Comparison of ENCODE assay signal across 10 cellular contexts in the genomic region with DNA sequence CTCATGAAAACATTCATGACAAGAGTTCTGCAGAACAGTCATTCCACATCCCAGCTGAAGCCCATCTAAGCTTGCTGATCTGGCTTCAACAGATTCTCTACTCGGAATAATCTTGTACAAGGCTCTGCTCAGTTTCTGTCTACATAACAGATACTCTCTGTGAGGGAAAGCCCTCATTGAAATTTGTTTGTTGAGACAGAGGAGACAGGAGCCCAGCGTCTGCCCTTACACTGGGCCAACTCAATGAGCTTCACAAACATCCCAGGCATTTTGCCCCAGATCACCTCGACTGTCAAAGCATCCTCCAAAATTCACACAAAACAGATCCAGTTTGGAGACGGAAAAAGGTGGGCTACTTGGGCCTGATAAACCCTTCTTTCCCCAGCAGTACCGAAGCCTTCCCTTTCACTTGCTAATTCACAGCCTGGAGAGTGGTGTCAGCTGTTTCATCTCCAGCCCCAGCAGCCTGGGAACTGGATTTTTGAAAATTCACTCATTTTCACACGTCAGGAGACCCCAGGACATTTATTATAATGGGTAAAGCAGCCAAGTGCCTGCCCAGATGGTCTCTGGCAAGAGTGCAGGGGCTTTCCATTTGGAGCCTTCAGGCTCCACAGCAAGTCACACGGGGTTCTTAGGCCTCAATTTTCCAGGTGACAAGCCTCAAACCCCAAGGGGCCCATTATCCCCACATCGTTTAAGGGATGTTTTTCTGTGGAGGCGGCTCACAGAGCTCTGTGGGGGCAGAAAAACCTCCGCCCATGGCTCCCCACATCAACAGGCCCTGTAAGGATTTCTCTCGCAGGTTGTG. TPM values are rescaled to one million over a fixed set of nuclear protein-coding genes. Genes with fewer than 3 reads are reported as not detected.
DNase-seq lines count a peak whose midpoint lies in the region; ATAC-seq and TF ChIP-seq lines count a peak whose summit lies in the region.
"Had no signal": no experiment of that assay in that cellular context is flagged by ENCODE, and none has a peak within 500 bp of the region (broad histone marks: within the 10 kb centered on the region; RNA-seq: fewer than 3 reads in every experiment).

No MANE protein-coding gene starts in this region.

- H3K36me3 ChIP-seq in BLaER1 (peaks cover 44% of the 10 kb centered on the region), endodermal cell (ENCODE audit: control insufficient read depth, insufficient read depth, low read length) (peaks cover 14% of the 10 kb centered on the region), WERI-Rb-1 (no peaks in the 10 kb centered on the region), ascending aorta (no peaks in the 10 kb centered on the region)
- no peaks in the 10 kb centered on the region for H3K36me3 ChIP-seq in CD8-positive, alpha-beta T cell (ENCODE audit: insufficient read depth, low read length)

- H3K27ac Mint-ChIP-seq in CD8-positive, alpha-beta T cell: peak overlapping the region; percentile 37
- no peak overlapping the region for H3K27ac Mint-ChIP-seq in endodermal cell
- H3K27ac Mint-ChIP-seq: T-helper 1 cell treated with Interleukin-12 subunit alpha and Interleukin-12 subunit beta and Interleukin-4 antibody, amounts not matched to agents 30 μg/mL and 1 μg/mL, for 36 hours had no signal

- H3K4me3 Mint-ChIP-seq in CD8-positive, alpha-beta T cell: no peak overlapping the region
- no peak overlapping the region for H3K4me3 Mint-ChIP-seq in endodermal cell
- H3K4me3 Mint-ChIP-seq: T-helper 1 cell treated with Interleukin-12 subunit alpha and Interleukin-12 subunit beta and Interleukin-4 antibody, amounts not matched to agents 30 μg/mL and 1 μg/mL, for 36 hours had no signal

- intact Hi-C loops in CD8-positive, alpha-beta T cell (cut with DNase I, micrococcal nuclease): no loop called here
- intact Hi-C loops in ascending aorta (cut with DNase I): no loop called here

- H3K4me1 Mint-ChIP-seq in CD8-positive, alpha-beta T cell (ENCODE audit: low read depth): peaks cover 54% of the 10 kb centered on the region
- peaks cover 31% of the 10 kb centered on the region for H3K4me1 Mint-ChIP-seq in endodermal cell

- no peak for TF ChIP-seq CTCF in CD8-positive, alpha-beta T cell (IDR thresholded peaks at IDR 0.05)
- no peak for TF ChIP-seq CTCF in endodermal cell (conservative IDR thresholded peaks at IDR 0.05)
- no peak for TF ChIP-seq CTCF in WERI-Rb-1 (IDR thresholded peaks at IDR 0.05; ENCODE audit: low read depth, low read length)
- TF ChIP-seq CTCF in ascending aorta (IDR thresholded peaks at IDR 0.05): no peak

- H3K9ac ChIP-seq in BLaER1 (no peak overlapping the region), endodermal cell (ENCODE audit: extremely low read depth, low read length, poor library complexity, severe bottlenecking) (no peak overlapping the region)

- no peak for DNase-seq in CD8-positive, alpha-beta T cell
- DNase-seq in NCI-H524 treated with DMSO at 0.1 percent for 48 hours (lab: John Stamatoyannopoulos, UW) (peak; percentile 32), endodermal cell (peak; percentile 60), WERI-Rb-1 (no peak), ascending aorta (ENCODE audit: low spot score in 2 of 2) (no peak), cerebellum (ENCODE audit: low spot score) (no peak)
- DNase-seq: right cardiac atrium; stimulated activated CD4-positive, alpha-beta T cell treated with anti-CD3 and anti-CD28 coated beads, Interleukin-4, amount 100 ng/mL, for 24 hours had no signal

- H3K4me3 ChIP-seq in BLaER1 (no peak overlapping the region), endodermal cell (ENCODE audit: low read length) (no peak overlapping the region), WERI-Rb-1 (ENCODE audit: low read depth, low read length) (no peak overlapping the region), ascending aorta (no peak overlapping the region)
- no peak overlapping the region for H3K4me3 ChIP-seq in CD8-positive, alpha-beta T cell (ENCODE audit: low read depth, low read length)

- H3K4me1 ChIP-seq in BLaER1 (peaks cover 59% of the 10 kb centered on the region), endodermal cell (ENCODE audit: control insufficient read depth, insufficient read depth, low read length) (no peaks in the 10 kb centered on the region), ascending aorta (no peaks in the 10 kb centered on the region)
- peaks cover 37% of the 10 kb centered on the region for H3K4me1 ChIP-seq in CD8-positive, alpha-beta T cell (ENCODE audit: insufficient read depth, low read length)

- no peak overlapping the region; the same call in 1 of the 2 replicates for H3K27ac ChIP-seq in BLaER1
- no peak overlapping the region for H3K27ac ChIP-seq in CD8-positive, alpha-beta T cell (ENCODE audit: low read depth, low read length)
- H3K27ac ChIP-seq in endodermal cell (ENCODE audit: low read depth, low read length): peak overlapping the region; percentile 71
- no peak overlapping the region for H3K27ac ChIP-seq in WERI-Rb-1
- no peak overlapping the region for H3K27ac ChIP-seq in ascending aorta

- H3K27me3 ChIP-seq in BLaER1 (no peaks in the 10 kb centered on the region), endodermal cell (ENCODE audit: control insufficient read depth, insufficient read depth, low read length, poor library complexity, severe bottlenecking) (no peaks in the 10 kb centered on the region), WERI-Rb-1 (ENCODE audit: insufficient read depth, low read depth, severe bottlenecking) (no peaks in the 10 kb centered on the region), ascending aorta (no peaks in the 10 kb centered on the region)
- no peaks in the 10 kb centered on the region for H3K27me3 ChIP-seq in CD8-positive, alpha-beta T cell (ENCODE audit: insufficient read depth, low read length)

- no peaks in the 10 kb centered on the region for H3K9me3 ChIP-seq in BLaER1
- no peaks in the 10 kb centered on the region for H3K9me3 ChIP-seq in CD8-positive, alpha-beta T cell (ENCODE audit: low read length)
- H3K9me3 ChIP-seq in endodermal cell (ENCODE audit: control insufficient read depth, low read length): no peaks in the 10 kb centered on the region
- no peaks in the 10 kb centered on the region for H3K9me3 ChIP-seq in WERI-Rb-1 (ENCODE audit: severe bottlenecking)
- H3K9me3 ChIP-seq in ascending aorta: no peaks in the 10 kb centered on the region

- H3K27me3 Mint-ChIP-seq in CD8-positive, alpha-beta T cell (ENCODE audit: low read depth): no peaks in the 10 kb centered on the region
- H3K27me3 Mint-ChIP-seq in endodermal cell (ENCODE audit: insufficient read depth): no peaks in the 10 kb centered on the region

- POLR2A ChIA-PET in CD8-positive, alpha-beta T cell (lab: Charles Lee): interaction anchor here (1.3 to 5.0 kb wide), 4 partner anchors 9 to 54 kb away, joined by 4 to 29 read pairs (median 6); no protein-coding TSS in a partner anchor

- H3K4me2 ChIP-seq in BLaER1: peak overlapping the region; percentile 70

- ATAC-seq in CD8-positive, alpha-beta T cell: no peak

- peaks cover 4% of the 10 kb centered on the region for H3K36me3 Mint-ChIP-seq in CD8-positive, alpha-beta T cell
- peaks cover 17% of the 10 kb centered on the region for H3K36me3 Mint-ChIP-seq in endodermal cell (ENCODE audit: low read depth)

- H4K20me1 ChIP-seq in BLaER1: peaks cover 68% of the 10 kb centered on the region

- no peaks in the 10 kb centered on the region for H3K9me3 Mint-ChIP-seq in CD8-positive, alpha-beta T cell
- H3K9me3 Mint-ChIP-seq in endodermal cell: peaks cover 7% of the 10 kb centered on the region
- H3K9me3 Mint-ChIP-seq: T-helper 1 cell treated with Interleukin-12 subunit alpha and Interleukin-12 subunit beta and Interleukin-4 antibody, amounts not matched to agents 30 μg/mL and 1 μg/mL, for 36 hours had no signal

- WGBS in endodermal cell (ENCODE audit: insufficient coverage in 1 of 2, insufficient read length in 1 of 2), 2 experiments: 52 to 57% methylated on average over 7 to 11 of the region's 11 CpGs

- CTCF ChIA-PET in CD8-positive, alpha-beta T cell (lab: Charles Lee): interaction anchor here (0.9 to 4.5 kb wide), 7 partner anchors 9 to 199 kb away, joined by 3 to 39 read pairs (median 4); a partner anchor contains a TSS

RNA-seq across cellular contexts. Expression of a gene that starts 7.3 kb away (rescaled TPM):
- total RNA-seq in CD8-positive, alpha-beta T cell: 1 to 10 TPM; 5.4 to 6.2 TPM
- total RNA-seq in endodermal cell (10 to 100 TPM; 60.4 to 66.1 TPM), ascending aorta (28.4 TPM), cerebellum (11.7 TPM)
- polyA plus RNA-seq in endodermal cell (2013, experiment 1 of 2): 65.2 TPM
- polyA plus RNA-seq in endodermal cell (2013, experiment 2 of 2): 71.0 TPM

RNA-seq across cellular contexts. Expression of a gene that starts 59.4 kb away (rescaled TPM):
- 10 to 100 TPM; 74.8 to 79.5 TPM for total RNA-seq in CD8-positive, alpha-beta T cell
- total RNA-seq in endodermal cell: 10 to 100 TPM; 62.0 to 91.6 TPM
- 42.5 TPM for polyA plus RNA-seq in endodermal cell (2013, experiment 1 of 2)
- 40.7 TPM for polyA plus RNA-seq in endodermal cell (2013, experiment 2 of 2)
- 24.5 TPM for total RNA-seq in ascending aorta
- 38.0 TPM for total RNA-seq in cerebellum

Comparison
In these comparisons a context has a peak if more than half of its experiments do, and no peak if none do; other contexts are left out.
1. DNase-seq: peak in NCI-H524 treated with DMSO at 0.1 percent for 48 hours (single experiment) and endodermal cell (single experiment); none in CD8-positive, alpha-beta T cell (0 of 7), WERI-Rb-1 (single experiment), ascending aorta (0 of 2) and cerebellum (single experiment).